Comparison of ENCODE assay signal across 19 cellular contexts in genomic region chr1:200869376-200869752, GRCh38. TPM values are rescaled to one million over a fixed set of nuclear protein-coding genes. Genes with fewer than 3 reads are reported as not detected.
DNase-seq lines count a peak whose midpoint lies in the region; ATAC-seq, FAIRE-seq and TF ChIP-seq lines count a peak whose summit lies in the region.
"Had no signal": no experiment of that assay in that cellular context is flagged by ENCODE, and none has a peak within 500 bp of the region (broad histone marks: within the 10 kb centered on the region; RNA-seq: fewer than 3 reads in every experiment).

No MANE protein-coding gene starts in this region.

- H3K27ac ChIP-seq in CD4-positive, alpha-beta memory T cell (ENCODE audit: low read depth, low read length): peak overlapping the region; percentile 50
- H3K27ac ChIP-seq in OCI-LY7 (ENCODE audit: low read depth, low read length, poor library complexity, severe bottlenecking): no peak overlapping the region
- H3K27ac ChIP-seq: body of pancreas, gastrocnemius medialis, SJSA1 had no signal

- H3K36me3 ChIP-seq in CD4-positive, alpha-beta memory T cell (ENCODE audit: insufficient read depth, low read length): no peaks in the 10 kb centered on the region
- H3K36me3 ChIP-seq in OCI-LY7 (ENCODE audit: insufficient read depth, low read length): no peaks in the 10 kb centered on the region
- H3K36me3 ChIP-seq: gastrocnemius medialis, SJSA1 had no signal

- no peaks in the 10 kb centered on the region for H4K20me1 ChIP-seq in OCI-LY7 (ENCODE audit: insufficient read depth, low read length)

- H3K4me3 Mint-ChIP-seq in CD4-positive, alpha-beta memory T cell: peak overlapping the region in 7 of 8 donors; percentile 55 to 86 (median 70)
- H3K4me3 Mint-ChIP-seq in immature natural killer cell: peak overlapping the region; percentile 43 to 89 (median 78)
- H3K4me3 Mint-ChIP-seq: activated naive CD8-positive, alpha-beta T cell had no signal

- H3K9me3 Mint-ChIP-seq in CD4-positive, alpha-beta memory T cell: no peaks in the 10 kb centered on the region
- H3K9me3 Mint-ChIP-seq in immature natural killer cell: no peaks in the 10 kb centered on the region

- CTCF ChIA-PET in CD4-positive, alpha-beta memory T cell (lab: Charles Lee; ENCODE audit: partially characterized antibody): no interaction called here
- CTCF ChIA-PET in OCI-LY7 (lab: Charles Lee; ENCODE audit: unreplicated experiment): no interaction called here

- peak overlapping the region; percentile 77 to 94 (median 91) for H3K27ac Mint-ChIP-seq in CD4-positive, alpha-beta memory T cell
- H3K27ac Mint-ChIP-seq in immature natural killer cell: peak overlapping the region; percentile 68 to 97 (median 79)
- H3K27ac Mint-ChIP-seq: activated naive CD8-positive, alpha-beta T cell had no signal

- peak overlapping the region; percentile 79; the same call in 1 of the 2 replicates for H2AFZ ChIP-seq in OCI-LY7 (ENCODE audit: low read length)

- peak overlapping the region in 1 of 2 donors; percentile 4 for H3K4me3 ChIP-seq in CD4-positive, alpha-beta memory T cell (ENCODE audit: low read length in 2 of 2)
- no peak overlapping the region for H3K4me3 ChIP-seq in OCI-LY7 (ENCODE audit: low read depth, low read length, poor library complexity, severe bottlenecking)
- H3K4me3 ChIP-seq: body of pancreas, gastrocnemius medialis, SJSA1 had no signal

- no peak overlapping the region; the same call in 1 of the 2 replicates for H3K4me2 ChIP-seq in OCI-LY7 (ENCODE audit: low read length)

- TF ChIP-seq POLR2A in H54 (IDR thresholded peaks at IDR 0.05; ENCODE audit: low read depth, low read length): no peak

- ATAC-seq in GM18870 (IDR thresholded peaks at IDR 0.05; ENCODE audit: unreplicated experiment) (peak; percentile 5), GM21619 (IDR thresholded peaks at IDR 0.05; ENCODE audit: unreplicated experiment) (no peak)
- ATAC-seq: body of pancreas, gastrocnemius medialis, left cardiac atrium, right cardiac atrium had no signal

- peaks cover 40 to 70% (median 55%) of the 10 kb centered on the region in 4 donors for H3K4me1 Mint-ChIP-seq in CD4-positive, alpha-beta memory T cell
- peaks cover 43 to 53% of the 10 kb centered on the region in 2 donors for H3K4me1 Mint-ChIP-seq in immature natural killer cell

- no peak for DNase-seq in CD4-positive, alpha-beta memory T cell
- DNase-seq in OCI-LY7 (ENCODE audit: low spot score) (no peak), immature natural killer cell (no peak), NCI-H1417 treated with DMSO at 0.1 percent for 48 hours (lab: John Stamatoyannopoulos, UW) (no peak), H54 (ENCODE audit: insufficient read length, low spot score) (no peak)
- DNase-seq: AML-193; body of pancreas; gastrocnemius medialis; left cardiac atrium; midbrain; NCI-H146; right cardiac atrium; stimulated activated CD4-positive, alpha-beta T cell treated with anti-CD3 and anti-CD28 coated beads, Interleukin-1b, Interleukin-23, amount 100 ng/mL, for 48 hours had no signal

- H3K27me3 ChIP-seq in CD4-positive, alpha-beta memory T cell (ENCODE audit: insufficient read depth, low read length): no peaks in the 10 kb centered on the region
- H3K27me3 ChIP-seq: SJSA1 had no signal

- H3K79me2 ChIP-seq in OCI-LY7 (ENCODE audit: insufficient read depth, low read depth, low read length): no peaks in the 10 kb centered on the region

- FAIRE-seq in H54 (lab: Jason Lieb, UNC): no peak

- no TSS peak for BruUV-seq in OCI-LY7 (replicated peaks; lab: Mats Ljungman, UMichigan)

- POLR2A ChIA-PET in CD4-positive, alpha-beta memory T cell (lab: Charles Lee; ENCODE audit: partially characterized antibody): interaction anchor here (1.1 to 1.6 kb wide), 4 partner anchors 10 to 22 kb away, joined by 3 to 16 read pairs (median 6); no protein-coding TSS in a partner anchor
- POLR2A ChIA-PET in OCI-LY7 (lab: Charles Lee): no interaction called here

- peaks cover 63% of the 10 kb centered on the region for H3K4me1 ChIP-seq in CD4-positive, alpha-beta memory T cell (ENCODE audit: insufficient read depth, low read length)
- H3K4me1 ChIP-seq in OCI-LY7 (ENCODE audit: insufficient read depth, low read length, poor library complexity, severe bottlenecking): peaks cover 13% of the 10 kb centered on the region

- intact Hi-C loops in CD4-positive, alpha-beta memory T cell (cut with micrococcal nuclease): no loop called here
- intact Hi-C loops in OCI-LY7 (cut with micrococcal nuclease; ENCODE audit: unreplicated experiment): no loop called here

- peaks cover 0 to 2% of the 10 kb centered on the region in 2 donors for H3K27me3 Mint-ChIP-seq in CD4-positive, alpha-beta memory T cell
- peaks cover 4 to 8% (median 4%) of the 10 kb centered on the region in 3 donors for H3K27me3 Mint-ChIP-seq in immature natural killer cell (ENCODE audit: low read depth in 3 of 3)

- no peaks in the 10 kb centered on the region for H3K36me3 Mint-ChIP-seq in CD4-positive, alpha-beta memory T cell
- peaks cover 0 to 2% (median 2%) of the 10 kb centered on the region in 3 donors for H3K36me3 Mint-ChIP-seq in immature natural killer cell
- H3K36me3 Mint-ChIP-seq: activated naive CD8-positive, alpha-beta T cell had no signal

- no peaks in the 10 kb centered on the region for H3K9me2 ChIP-seq in OCI-LY7 (ENCODE audit: insufficient read depth, low read length)

- TF ChIP-seq CTCF in OCI-LY7 (conservative IDR thresholded peaks at IDR 0.05; ENCODE audit: low read length): no peak

- H3K9me3 ChIP-seq in CD4-positive, alpha-beta memory T cell (ENCODE audit: control insufficient read depth in 1 of 2, low read length in 2 of 2): no peaks in the 10 kb centered on the region
- H3K9me3 ChIP-seq in OCI-LY7 (ENCODE audit: low read length): no peaks in the 10 kb centered on the region
- H3K9me3 ChIP-seq: body of pancreas, gastrocnemius medialis, SJSA1 had no signal

RNA-seq across cellular contexts. Expression of gene GPR25, which starts 3.4 kb away (rescaled TPM):
- 1 to 10 TPM; 7.7 to 9.2 TPM for total RNA-seq in CD4-positive, alpha-beta memory T cell
- 10 to 100 TPM; 23.0 to 66.5 TPM for polyA plus RNA-seq in CD4-positive, alpha-beta memory T cell
- total RNA-seq in OCI-LY7 (2014; rRNA removed; shearing (Covaris generic)): not detected in 2 replicates
- total RNA-seq in OCI-LY7 (2022): not detected in 2 replicates
- 10 to 100 TPM in 2 of 3 donors, 1 to 10 TPM in 1; 4.5 to 18.9 (median 14.8) TPM for polyA plus RNA-seq in immature natural killer cell
- total RNA-seq: epithelial cell of proximal tubule, HT1080, left cardiac atrium, right cardiac atrium, SJSA1 had no signal
- polyA plus RNA-seq: right cardiac atrium had no signal

RNA-seq across cellular contexts. Expression of gene INAVA, which starts 25.3 kb away (rescaled TPM):
- under 1 TPM; 0.20 to 0.28 TPM for total RNA-seq in CD4-positive, alpha-beta memory T cell
- polyA plus RNA-seq in CD4-positive, alpha-beta memory T cell: under 1 TPM in 1 of 2 donors, not detected in 1; 0.70 TPM
- not detected in 2 replicates for total RNA-seq in OCI-LY7 (2014; rRNA removed; shearing (Covaris generic))
- not detected in 2 replicates for total RNA-seq in OCI-LY7 (2022)
- under 1 TPM in 1 of 3 donors, not detected in 2; 0.10 TPM for polyA plus RNA-seq in immature natural killer cell
- total RNA-seq: HT1080, right cardiac atrium had no signal
- polyA plus RNA-seq: right cardiac atrium had no signal

Comparison
In these comparisons a context has a peak if more than half of its experiments do, and no peak if none do; other contexts are left out.
1. RNA of gene GPR25, which starts 3.4 kb away (total RNA-seq): 7.7 to 9.2 TPM in CD4-positive, alpha-beta memory T cell; not detected in OCI-LY7; every median in the first group is over 4 times any median in the second.